34 cellular contexts compared by ENCODE assay signal in the genomic region with DNA sequence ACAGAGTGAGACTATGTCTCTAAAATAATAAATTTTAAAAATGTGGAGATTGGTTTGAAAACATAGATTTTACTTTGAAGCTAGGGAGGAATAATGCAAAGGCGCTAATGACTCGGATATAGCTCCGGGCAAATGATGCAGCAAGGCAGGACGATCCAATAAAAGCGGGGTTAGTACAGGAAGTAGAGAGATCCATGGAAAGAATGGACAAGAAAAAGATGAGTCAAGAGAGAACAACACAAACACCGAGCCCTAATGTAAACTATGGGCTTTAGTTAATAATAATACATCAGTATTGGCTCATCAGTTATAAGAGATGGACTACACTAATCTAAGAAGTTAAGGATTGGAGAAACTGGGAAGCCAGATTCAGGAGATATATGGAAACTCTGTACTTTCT.
"Had no signal": no experiment of that assay in that cellular context is flagged by ENCODE, and none has a peak within 500 bp of the region (broad histone marks: within the 10 kb centered on the region; RNA-seq: fewer than 3 reads in every experiment).

No MANE protein-coding gene starts in this region.

- H3K4me3 Mint-ChIP-seq: activated naive CD4-positive, alpha-beta T cell treated with anti-CD3 and anti-CD28 coated beads for 36 hours; activated naive CD8-positive, alpha-beta T cell treated with anti-CD3 and anti-CD28 coated beads for 36 hours; brain; dendritic cell treated with granulocyte-macrophage colony-stimulating factor and Interleukin-4, amounts not matched to agents 40 ng/mL and 50 ng/mL, for 4 days; endodermal cell; naive thymus-derived CD4-positive, alpha-beta T cell; stimulated activated effector memory CD8-positive, alpha-beta T cell treated with anti-CD3 and anti-CD28 coated beads, Interleukin-12 subunit alpha, Interleukin-12 subunit beta, amount 100 ng/mL, for 72 hours; stimulated activated naive CD8-positive, alpha-beta T cell treated with anti-CD3 and anti-CD28 coated beads, Interleukin-15, Interleukin-2, amounts not matched to agents 100 ng/mL and 50 ng/mL, for 24 hours; T-helper 1 cell treated with Interleukin-12 subunit alpha and Interleukin-12 subunit beta and Interleukin-4 antibody, amounts not matched to agents 30 μg/mL and 1 μg/mL, for 36 hours had no signal

- H3K27ac Mint-ChIP-seq: activated naive CD4-positive, alpha-beta T cell treated with anti-CD3 and anti-CD28 coated beads for 36 hours; activated naive CD8-positive, alpha-beta T cell treated with anti-CD3 and anti-CD28 coated beads for 36 hours; brain; dendritic cell treated with granulocyte-macrophage colony-stimulating factor and Interleukin-4, amounts not matched to agents 40 ng/mL and 50 ng/mL, for 4 days; endodermal cell; naive thymus-derived CD4-positive, alpha-beta T cell; stimulated activated effector memory CD8-positive, alpha-beta T cell treated with anti-CD3 and anti-CD28 coated beads, Interleukin-12 subunit alpha, Interleukin-12 subunit beta, amount 100 ng/mL, for 72 hours; stimulated activated naive CD8-positive, alpha-beta T cell treated with anti-CD3 and anti-CD28 coated beads, Interleukin-15, Interleukin-2, amounts not matched to agents 100 ng/mL and 50 ng/mL, for 24 hours; T-helper 1 cell treated with Interleukin-12 subunit alpha and Interleukin-12 subunit beta and Interleukin-4 antibody, amounts not matched to agents 30 μg/mL and 1 μg/mL, for 36 hours had no signal

- H3K4me3 ChIP-seq: adrenal gland, ascending aorta, esophagus muscularis mucosa, gastroesophageal sphincter, pancreas, prostate gland, sigmoid colon, thoracic aorta had no signal

- H3K36me3 Mint-ChIP-seq: activated naive CD8-positive, alpha-beta T cell treated with anti-CD3 and anti-CD28 coated beads for 36 hours; brain; naive thymus-derived CD4-positive, alpha-beta T cell; stimulated activated effector memory CD8-positive, alpha-beta T cell treated with anti-CD3 and anti-CD28 coated beads, Interleukin-12 subunit alpha, Interleukin-12 subunit beta, amount 100 ng/mL, for 72 hours had no signal

- H3K9me3 ChIP-seq: adrenal gland, ascending aorta, esophagus muscularis mucosa, gastroesophageal sphincter, pancreas, prostate gland, sigmoid colon, thoracic aorta had no signal

- H3K4me1 ChIP-seq: pancreas, prostate gland had no signal

- H3K9me3 Mint-ChIP-seq: activated naive CD4-positive, alpha-beta T cell treated with anti-CD3 and anti-CD28 coated beads for 36 hours; activated naive CD8-positive, alpha-beta T cell treated with anti-CD3 and anti-CD28 coated beads for 36 hours; dendritic cell treated with granulocyte-macrophage colony-stimulating factor and Interleukin-4, amounts not matched to agents 40 ng/mL and 50 ng/mL, for 4 days; stimulated activated effector memory CD8-positive, alpha-beta T cell treated with anti-CD3 and anti-CD28 coated beads, Interleukin-12 subunit alpha, Interleukin-12 subunit beta, amount 100 ng/mL, for 72 hours; stimulated activated naive CD8-positive, alpha-beta T cell treated with anti-CD3 and anti-CD28 coated beads, Interleukin-15, Interleukin-2, amounts not matched to agents 100 ng/mL and 50 ng/mL, for 24 hours; T-helper 1 cell treated with Interleukin-12 subunit alpha and Interleukin-12 subunit beta and Interleukin-4 antibody, amounts not matched to agents 30 μg/mL and 1 μg/mL, for 36 hours had no signal

- H3K36me3 ChIP-seq: adrenal gland, ascending aorta, esophagus muscularis mucosa, gastroesophageal sphincter, pancreas, prostate gland, sigmoid colon, thoracic aorta, WERI-Rb-1 had no signal

- H3K27ac ChIP-seq: adrenal gland, ascending aorta, esophagus muscularis mucosa, gastroesophageal sphincter, pancreas, prostate gland, sigmoid colon, thoracic aorta, WERI-Rb-1 had no signal

- H3K27me3 ChIP-seq: adrenal gland, ascending aorta, esophagus muscularis mucosa, gastroesophageal sphincter, pancreas, sigmoid colon had no signal

- H3K27me3 Mint-ChIP-seq: activated naive CD8-positive, alpha-beta T cell treated with anti-CD3 and anti-CD28 coated beads for 36 hours; naive thymus-derived CD4-positive, alpha-beta T cell; stimulated activated naive CD8-positive, alpha-beta T cell treated with anti-CD3 and anti-CD28 coated beads, Interleukin-15, Interleukin-2, amounts not matched to agents 100 ng/mL and 50 ng/mL, for 24 hours had no signal

- DNase-seq: activated CD4-positive, alpha-beta T cell treated with anti-CD3 and anti-CD28 coated beads for 48 hours; activated CD4-positive, alpha-beta T cell treated with anti-CD3 and anti-CD28 coated beads, Interleukin-2, amount 50 U/mL, for 48 hours; activated CD8-positive, alpha-beta memory T cell treated with anti-CD3 and anti-CD28 coated beads for 24 hours; activated effector memory CD4-positive, alpha-beta T cell treated with Interleukin-2 at 50 U/mL for 16 hours; activated naive CD4-positive, alpha-beta T cell treated with anti-CD3 and anti-CD28 coated beads for 36 hours; activated naive CD8-positive, alpha-beta T cell treated with anti-CD3 and anti-CD28 coated beads for 36 hours; adrenal gland; caudate nucleus; endodermal cell; head of caudate nucleus; hippocampal formation; kidney; left colon; midbrain; naive thymus-derived CD4-positive, alpha-beta T cell; nucleus accumbens; pancreas; sigmoid colon; small intestine; stimulated activated CD4-positive, alpha-beta T cell treated with anti-CD3 and anti-CD28 coated beads, Interleukin-4, amount 100 ng/mL, for 24 hours; T-helper 9 cell; trophoblast cell; WERI-Rb-1 had no signal

- ATAC-seq: activated CD4-positive, CD25-positive, alpha-beta regulatory T cell treated with anti-CD3 and anti-CD28 coated beads, Interleukin-2, amount 50 U/mL, for 24 hours; gastroesophageal sphincter; left colon; naive thymus-derived CD4-positive, alpha-beta T cell; pancreas; stimulated activated effector memory CD8-positive, alpha-beta T cell treated with anti-CD3 and anti-CD28 coated beads, Interleukin-12 subunit alpha, Interleukin-12 subunit beta, amount 100 ng/mL, for 72 hours had no signal
